In the genomic region with DNA sequence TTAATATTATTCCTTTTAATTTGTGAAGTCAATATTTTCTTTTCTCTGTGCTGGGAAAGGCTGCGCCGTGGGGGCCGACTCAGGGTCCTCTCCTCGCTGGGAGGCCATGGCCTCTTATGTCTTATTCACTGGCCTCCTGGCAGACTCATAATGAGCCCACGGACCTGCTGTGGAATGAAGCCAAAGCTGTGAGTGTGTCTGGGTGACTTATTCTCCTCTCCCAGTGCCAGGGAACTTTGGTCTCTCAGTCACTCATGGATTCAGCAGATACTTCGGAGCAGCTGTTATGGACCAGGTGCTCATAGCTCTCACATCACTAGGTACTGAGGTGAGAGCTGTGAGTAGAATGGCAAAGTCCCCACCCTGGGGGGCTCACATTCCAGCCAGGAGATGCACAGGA, we compare ENCODE assay signal across 19 cellular contexts.
A peak's percentile ranks its signal among the peaks of the same experiment; 100 is the strongest.
DNase-seq lines count a peak whose midpoint lies in the region; ATAC-seq and TF ChIP-seq lines count a peak whose summit lies in the region.
"Had no signal": no experiment of that assay in that cellular context is flagged by ENCODE, and none has a peak within 500 bp of the region (broad histone marks: within the 10 kb centered on the region; RNA-seq: fewer than 3 reads in every experiment).

No MANE protein-coding gene starts in this region.

- H3K4me1 ChIP-seq in IMR-90 (ENCODE audit: control insufficient read depth, insufficient read depth, low read length) (peaks cover 7% of the 10 kb centered on the region; the same call in 1 of the 2 replicates), adrenal gland (replicated peaks in 1 of 2) (peaks cover 17 to 18% of the 10 kb centered on the region in 2 donors)
- H3K4me1 ChIP-seq: ascending aorta, pancreas had no signal

- no peak overlapping the region for H4K5ac ChIP-seq in IMR-90 (ENCODE audit: low read depth, low read length)

- H3K27me3 ChIP-seq in IMR-90 (ENCODE audit: control insufficient read depth, insufficient read depth, low read length) (0 out of 2 replicates have a peak, but pooled peaks cover 3% of the 10 kb centered on the region), adrenal gland (no peaks in the 10 kb centered on the region), H7 (ENCODE audit: control insufficient read depth, insufficient read depth, low read length) (no peaks in the 10 kb centered on the region; the same call in 1 of the 2 replicates)
- H3K27me3 ChIP-seq: ascending aorta, pancreas had no signal

- TF ChIP-seq POLR2A in IMR-90 (IDR thresholded peaks at IDR 0.05; ENCODE audit: low read depth, low read length) (no peak), adrenal gland (IDR thresholded peaks at IDR 0.05) (no peak)

- no peak overlapping the region for H2BK15ac ChIP-seq in IMR-90 (ENCODE audit: low read depth, low read length)

- H3K9me1 ChIP-seq in IMR-90 (ENCODE audit: insufficient read depth, low read length): no peaks in the 10 kb centered on the region; the same call in none of the 2 replicates

- TF ChIP-seq RAD21 in IMR-90 (IDR thresholded peaks at IDR 0.05; ENCODE audit: low read length): no peak

- no peaks in the 10 kb centered on the region for H3K9me3 Mint-ChIP-seq in T-cell
- H3K9me3 Mint-ChIP-seq: naive thymus-derived CD4-positive, alpha-beta T cell had no signal

- in situ Hi-C loops in IMR-90 (cut with MboI; ENCODE audit: low sequenced_read_pairs): no loop called here

- peak; percentile 61 for DNase-seq in EL
- peak; percentile 62 for DNase-seq in IMR-90
- DNase-seq in adrenal gland: peak; percentile 34 to 60 (median 56)
- peak; percentile 24 for DNase-seq in mesenteric fat pad (ENCODE audit: low spot score)
- no peak for DNase-seq in T-cell
- no peak for DNase-seq in H7
- DNase-seq in activated CD4-positive, alpha-beta T cell treated with anti-CD3 and anti-CD28 coated beads for 48 hours: no peak
- DNase-seq in left cardiac atrium: no peak
- DNase-seq: activated CD4-positive, alpha-beta T cell treated with anti-CD3 and anti-CD28 coated beads, Interleukin-2, amount 50 U/mL, for 48 hours; activated naive CD4-positive, alpha-beta T cell treated with anti-CD3 and anti-CD28 coated beads, Interleukin-2, amount 50 U/mL, for 16 hours; activated T-cell treated with anti-CD3 and anti-CD28 coated beads, Interleukin-2, amount 50 U/mL, for 1 hour; mammary epithelial cell; naive thymus-derived CD4-positive, alpha-beta T cell; NCI-H1694 treated with DMSO at 0.1 percent for 48 hours; NCI-H345; NK-92 treated with Interleukin-12 subunit alpha and Interleukin-12 subunit beta, amount 100 ng/mL, for 24 hours; pancreas had no signal

- H3K27ac ChIP-seq in IMR-90 (ENCODE audit: insufficient read depth, low read length) (no peak overlapping the region), adrenal gland (peak overlapping the region in 3 of 5 donors; percentile 43 to 85 (median 49))
- H3K27ac ChIP-seq: ascending aorta, pancreas had no signal

- no peak overlapping the region for H3K18ac ChIP-seq in IMR-90 (ENCODE audit: low read depth, low read length)

- no peak overlapping the region for H2AK9ac ChIP-seq in IMR-90 (replicated peaks; ENCODE audit: low read depth, low read length, poor library complexity)

- no peak overlapping the region for H2BK5ac ChIP-seq in IMR-90 (ENCODE audit: low read depth, low read length, poor library complexity, severe bottlenecking)

- H3K36me3 Mint-ChIP-seq in T-cell: no peaks in the 10 kb centered on the region
- H3K36me3 Mint-ChIP-seq: naive thymus-derived CD4-positive, alpha-beta T cell had no signal

- no peak overlapping the region for H4K8ac ChIP-seq in IMR-90 (ENCODE audit: low read depth in 2 of 2, low read length in 2 of 2)

- intact Hi-C loops in IMR-90 (cut with micrococcal nuclease): no loop called here
- intact Hi-C loops in adrenal gland (cut with DNase I): no loop called here
- intact Hi-C loops in left cardiac atrium (cut with DNase I): no loop called here

- no peak overlapping the region for H3K23ac ChIP-seq in IMR-90 (ENCODE audit: low read depth, low read length)

- peaks cover 0 to 9% of the 10 kb centered on the region in 2 donors for H3K27me3 Mint-ChIP-seq in T-cell

- H3K4ac ChIP-seq in IMR-90 (ENCODE audit: low read depth, low read length): 0 out of 2 replicates have a peak overlapping the region, but pooled peaks have one; percentile 17

- H3K14ac ChIP-seq in IMR-90 (replicated peaks; ENCODE audit: low read depth, low read length): no peak overlapping the region

- H2BK20ac ChIP-seq in IMR-90 (ENCODE audit: low read depth, low read length): peak overlapping the region; percentile 14; the same call in 1 of the 2 replicates

- H4K91ac ChIP-seq in IMR-90 (ENCODE audit: insufficient read depth, low read depth, low read length): no peak overlapping the region

- H3K36me3 ChIP-seq in IMR-90 (ENCODE audit: control insufficient read depth, insufficient read depth, low read length): no peaks in the 10 kb centered on the region
- no peaks in the 10 kb centered on the region for H3K36me3 ChIP-seq in adrenal gland (replicated peaks in 1 of 2)
- no peaks in the 10 kb centered on the region for H3K36me3 ChIP-seq in H7 (replicated peaks; ENCODE audit: control insufficient read depth, insufficient read depth, low read length)
- H3K36me3 ChIP-seq: ascending aorta, pancreas had no signal

- no peak overlapping the region for H2BK120ac ChIP-seq in IMR-90 (ENCODE audit: low read depth, low read length)

- no peak for TF ChIP-seq CTCF in IMR-90 (conservative IDR thresholded peaks at IDR 0.05; ENCODE audit: low read depth, low read length)
- no peak for TF ChIP-seq CTCF in adrenal gland (IDR thresholded peaks at IDR 0.05)

- no peaks in the 10 kb centered on the region for H3K79me1 ChIP-seq in IMR-90 (ENCODE audit: low read depth in 1 of 2, low read length in 2 of 2)

- POLR2A ChIA-PET in IMR-90 (lab: Charles Lee; ENCODE audit: unreplicated experiment) (no interaction called here), T-cell (lab: Charles Lee) (no interaction called here)

- H3K56ac ChIP-seq in IMR-90 (ENCODE audit: extremely low read depth, insufficient read depth, low read length): no peak overlapping the region

- H3K27ac Mint-ChIP-seq in T-cell: no peak overlapping the region

- no peaks in the 10 kb centered on the region for H4K20me1 ChIP-seq in IMR-90 (ENCODE audit: insufficient read depth, low read length)

- H3K4me1 Mint-ChIP-seq in T-cell: no peaks in the 10 kb centered on the region

- no peaks in the 10 kb centered on the region for H3K9me3 ChIP-seq in IMR-90 (ENCODE audit: control insufficient read depth, insufficient read depth, low read length)
- H3K9me3 ChIP-seq in adrenal gland (replicated peaks in 1 of 3): no peaks in the 10 kb centered on the region
- H3K9me3 ChIP-seq: ascending aorta, pancreas had no signal

- H3K4me2 ChIP-seq in IMR-90 (ENCODE audit: low read depth, low read length): no peak overlapping the region

- no peak for ATAC-seq in IMR-90 (ENCODE audit: low read depth)
- ATAC-seq in T-cell (replicated peaks in 1 of 4): no peak
- no peak for ATAC-seq in left cardiac atrium
- ATAC-seq: GM12878; naive thymus-derived CD4-positive, alpha-beta T cell had no signal

- H3K4me3 ChIP-seq in IMR-90 (ENCODE audit: insufficient read depth, low read depth, low read length): no peak overlapping the region
- no peak overlapping the region for H3K4me3 ChIP-seq in adrenal gland
- no peak overlapping the region for H3K4me3 ChIP-seq in H7 (ENCODE audit: insufficient read depth, low read depth, low read length)
- H3K4me3 ChIP-seq: ascending aorta, GM12878, pancreas had no signal

- WGBS in IMR-90 (ENCODE audit: extremely low coverage in 2 of 2, insufficient read length in 1 of 2), 2 experiments: 40% methylated on average over 1 of the region's 6 CpGs; no CpG with 5 or more reads in 1 of the 2 experiments
- WGBS in adrenal gland, 4 donors: 29 to 44% (median 38%) methylated on average over 5 to 6 of the region's 6 CpGs

- H3K4me3 Mint-ChIP-seq in T-cell: no peak overlapping the region
- H3K4me3 Mint-ChIP-seq: naive thymus-derived CD4-positive, alpha-beta T cell had no signal

- H3K9ac ChIP-seq in IMR-90 (ENCODE audit: low read depth, low read length): no peak overlapping the region

- H2AK5ac ChIP-seq in IMR-90 (ENCODE audit: low read depth, low read length): no peak overlapping the region; the same call in 1 of the 2 replicates

- dilution Hi-C loops in IMR-90 (cut with HindIII; ENCODE audit: low sequenced_read_pairs, unreplicated experiment): no loop called here

- no TSS peak for BruUV-seq in IMR-90 (replicated peaks; lab: Mats Ljungman, UMichigan)

- CTCF ChIA-PET in IMR-90 (lab: Yijun Ruan, JAX): no interaction called here
- CTCF ChIA-PET in T-cell (lab: Charles Lee): interaction anchor here in 1 of 2 donors (0.6 kb wide), 1 partner anchor 828 kb away, joined by 3 read pairs; no protein-coding TSS in a partner anchor

- no peak overlapping the region for H2AFZ ChIP-seq in IMR-90 (replicated peaks; ENCODE audit: low read length, poor library complexity)

TF ChIP-seq in IMR-90, 13 proteins besides CTCF, POLR2A, EP300 and RAD21 (continues in another document):
- TF ChIP-seq, protein P1, sequence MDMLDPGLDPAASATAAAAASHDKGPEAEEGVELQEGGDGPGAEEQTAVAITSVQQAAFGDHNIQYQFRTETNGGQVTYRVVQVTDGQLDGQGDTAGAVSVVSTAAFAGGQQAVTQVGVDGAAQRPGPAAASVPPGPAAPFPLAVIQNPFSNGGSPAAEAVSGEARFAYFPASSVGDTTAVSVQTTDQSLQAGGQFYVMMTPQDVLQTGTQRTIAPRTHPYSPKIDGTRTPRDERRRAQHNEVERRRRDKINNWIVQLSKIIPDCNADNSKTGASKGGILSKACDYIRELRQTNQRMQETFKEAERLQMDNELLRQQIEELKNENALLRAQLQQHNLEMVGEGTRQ (IDR thresholded peaks at IDR 0.05; ENCODE audit: low read depth, low read length): no peak
- TF ChIP-seq MAZ (IDR thresholded peaks at IDR 0.05; ENCODE audit: borderline replicate concordance, low read depth, low read length) (no peak), RFX5 (IDR thresholded peaks at IDR 0.05; ENCODE audit: low read depth, low read length) (no peak), MXI1 (IDR thresholded peaks at IDR 0.05; ENCODE audit: borderline replicate concordance, low read depth, low read length) (no peak), CHD1 (IDR thresholded peaks at IDR 0.05; ENCODE audit: low read depth, low read length) (no peak), RCOR1 (IDR thresholded peaks at IDR 0.05; ENCODE audit: insufficient replicate concordance, low read length) (no peak), NFE2L2 (IDR thresholded peaks at IDR 0.05; ENCODE audit: low read depth, low read length) (no peak)
- TF ChIP-seq, protein P2, sequence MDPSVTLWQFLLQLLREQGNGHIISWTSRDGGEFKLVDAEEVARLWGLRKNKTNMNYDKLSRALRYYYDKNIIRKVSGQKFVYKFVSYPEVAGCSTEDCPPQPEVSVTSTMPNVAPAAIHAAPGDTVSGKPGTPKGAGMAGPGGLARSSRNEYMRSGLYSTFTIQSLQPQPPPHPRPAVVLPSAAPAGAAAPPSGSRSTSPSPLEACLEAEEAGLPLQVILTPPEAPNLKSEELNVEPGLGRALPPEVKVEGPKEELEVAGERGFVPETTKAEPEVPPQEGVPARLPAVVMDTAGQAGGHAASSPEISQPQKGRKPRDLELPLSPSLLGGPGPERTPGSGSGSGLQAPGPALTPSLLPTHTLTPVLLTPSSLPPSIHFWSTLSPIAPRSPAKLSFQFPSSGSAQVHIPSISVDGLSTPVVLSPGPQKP (IDR thresholded peaks at IDR 0.05; ENCODE audit: borderline replicate concordance, low read depth, low read length): no peak

Comparison
In these comparisons a context has a peak if more than half of its experiments do, and no peak if none do; other contexts are left out.
1. DNase-seq: peak in EL (single experiment), IMR-90 (single experiment), adrenal gland (7 of 7) and mesenteric fat pad (single experiment); none in T-cell (0 of 34), H7 (single experiment), activated CD4-positive, alpha-beta T cell treated with anti-CD3 and anti-CD28 coated beads for 48 hours (single experiment) and left cardiac atrium (single experiment).